ENCODE assay signal across 1 cellular context in genomic region chr12:57368349-57369095, GRCh38.
TF ChIP-seq lines count a peak whose summit lies in the region.

No MANE protein-coding gene starts in this region.

TF ChIP-seq in HepG2, 621 proteins besides CTCF, POLR2A, EP300 and RAD21 (continued from another document):
- TF ChIP-seq ZGPAT (CRISPR knock-in tag; IDR thresholded peaks at IDR 0.05) (peak; percentile 41; the same call in 1 of the 2 replicates), ARID2 (CRISPR knock-in tag; IDR thresholded peaks at IDR 0.05; ENCODE audit: borderline replicate concordance) (no peak), MYPOP (CRISPR knock-in tag; IDR thresholded peaks at IDR 0.05) (no peak), RCOR2 (CRISPR knock-in tag; IDR thresholded peaks at IDR 0.05) (0 out of 2 replicates have a peak, but pooled peaks have one; percentile 46), BHLHE40 (IDR thresholded peaks at IDR 0.05; ENCODE audit: low read length) (no peak), MIXL1 (CRISPR knock-in tag; IDR thresholded peaks at IDR 0.05) (peak; percentile 44; the same call in 1 of the 2 replicates), SIX4 (CRISPR knock-in tag; IDR thresholded peaks at IDR 0.05) (0 out of 2 replicates have a peak, but pooled peaks have one; percentile 31), ZMYM4 (CRISPR knock-in tag; IDR thresholded peaks at IDR 0.05) (peak; percentile 67), FOXA3 (CRISPR knock-in tag; IDR thresholded peaks at IDR 0.05) (peak; percentile 10; the same call in 1 of the 2 replicates), TRIM22 (IDR thresholded peaks at IDR 0.05) (no peak), CREM (IDR thresholded peaks at IDR 0.05) (peak; percentile 40; the same call in 1 of the 2 replicates), CREM (CRISPR knock-in tag; IDR thresholded peaks at IDR 0.05) (no peak), ZBTB26 (CRISPR knock-in tag; IDR thresholded peaks at IDR 0.05; ENCODE audit: borderline replicate concordance) (no peak), ZNF331 (CRISPR knock-in tag; IDR thresholded peaks at IDR 0.05) (peak; percentile 66; the same call in 1 of the 2 replicates), EHMT2 (IDR thresholded peaks at IDR 0.05; ENCODE audit: borderline replicate concordance, low read depth, low read length) (peak; percentile 61; the same call in 1 of the 2 replicates), HBP1 (CRISPR knock-in tag; IDR thresholded peaks at IDR 0.05; ENCODE audit: low read depth) (0 out of 2 replicates have a peak, but pooled peaks have one; percentile 23), MZF1 (CRISPR knock-in tag; IDR thresholded peaks at IDR 0.05; ENCODE audit: borderline replicate concordance) (no peak), LCORL (IDR thresholded peaks at IDR 0.05) (no peak), LCORL (CRISPR knock-in tag; IDR thresholded peaks at IDR 0.05) (0 out of 2 replicates have a peak, but pooled peaks have one; percentile 52), CREB1 (IDR thresholded peaks at IDR 0.05) (0 out of 2 replicates have a peak, but pooled peaks have one; percentile 5), CREB1 (CRISPR knock-in tag; IDR thresholded peaks at IDR 0.05) (no peak; the same call in none of the 2 replicates), MXI1 (IDR thresholded peaks at IDR 0.05; ENCODE audit: borderline replicate concordance, low read depth, low read length) (peak; percentile 25; the same call in 1 of the 3 replicates), PATZ1 (CRISPR knock-in tag; IDR thresholded peaks at IDR 0.05) (peak; percentile 48; the same call in 1 of the 2 replicates), NR2F2 (IDR thresholded peaks at IDR 0.05; ENCODE audit: borderline replicate concordance, low read depth) (peak; percentile 32; the same call in 1 of the 2 replicates), HOXA5 (CRISPR knock-in tag; IDR thresholded peaks at IDR 0.05) (peak; percentile 96), EEA1 (CRISPR knock-in tag; IDR thresholded peaks at IDR 0.05; ENCODE audit: borderline replicate concordance) (no peak), PRPF4 (IDR thresholded peaks at IDR 0.05; ENCODE audit: low read depth, low read length, poor library complexity, severe bottlenecking) (no peak), HNF4A (CRISPR knock-in tag; IDR thresholded peaks at IDR 0.05) (peak; percentile 76), ZNF512 (CRISPR knock-in tag; IDR thresholded peaks at IDR 0.05) (no peak), SNRNP70 (IDR thresholded peaks at IDR 0.05; ENCODE audit: low read depth, low read length) (no peak)
